8 cellular contexts compared by ENCODE assay signal in genomic region chr17:65137076-65137935, GRCh38. TPM values are rescaled to one million over a fixed set of nuclear protein-coding genes. Genes with fewer than 3 reads are reported as not detected.
DNase-seq lines count a peak whose midpoint lies in the region; ATAC-seq and TF ChIP-seq lines count a peak whose summit lies in the region.

Gene RGS9, plus strand, starts transcription at chr17:65137370. Its CDS starts 171 bp downstream, at chr17:65137541.

- no peak within 1 kb of the TSS for H3K27ac ChIP-seq in colonic mucosa

- DNase-seq in AG04449 (ENCODE audit: low read depth, low spot score) (no peak), NCI-H2171 treated with DMSO at 0.1 percent for 48 hours (lab: John Stamatoyannopoulos, UW) (peak; percentile 74), colonic mucosa (peak; percentile 86), left lobe of liver (ENCODE audit: low spot score) (peak; percentile 88)
- DNase-seq in activated CD4-positive, alpha-beta T cell treated with anti-CD3 and anti-CD28 coated beads for 24 hours (ENCODE audit: low read depth in 2 of 2) = peak; percentile 68 to 71
- DNase-seq in stimulated activated CD4-positive, alpha-beta T cell treated with anti-CD3 and anti-CD28 coated beads, Interleukin-2, amount 100 ng/mL, for 24 hours = peak; percentile 84

- H3K9me3 ChIP-seq in colonic mucosa = no peaks in the 10 kb centered on the region

- H3K4me3 ChIP-seq in AG04449 (ENCODE audit: low read depth, low read length) (peak within 1 kb of the TSS; percentile 50), colonic mucosa (peak within 1 kb of the TSS; percentile 37)

- H3K4me1 ChIP-seq in colonic mucosa = peaks cover 3% of the 10 kb centered on the region

- no peaks in the 10 kb centered on the region for H3K27me3 ChIP-seq in colonic mucosa

- POLR2A ChIA-PET in AG04449 (lab: Yijun Ruan, JAX) = no interaction called here

- CTCF ChIA-PET in AG04449 (lab: Yijun Ruan, JAX) = interaction anchor here (0.6 to 4.5 kb wide), 33 partner anchors 9 to 182 kb away, joined by 3 to 60 read pairs (median 5); no protein-coding TSS in a partner anchor

- TF ChIP-seq CTCF in AG04449 (IDR thresholded peaks at IDR 0.05; ENCODE audit: insufficient read depth, low read length, missing control alignments) (peak; percentile 85), colonic mucosa (IDR thresholded peaks at IDR 0.05) (peak; percentile 99)

- no peaks in the 10 kb centered on the region for H3K36me3 ChIP-seq in colonic mucosa

- peak within 1 kb of the TSS; percentile 31 to 62 for H3K9ac ChIP-seq in colonic mucosa (ENCODE audit: low read depth in 2 of 2, low read length in 2 of 2)

- ATAC-seq in GM18867 (IDR thresholded peaks at IDR 0.05; ENCODE audit: unreplicated experiment) (peak; percentile 93), HG03103 (IDR thresholded peaks at IDR 0.05; ENCODE audit: low read depth, unreplicated experiment) (peak; percentile 89), left lobe of liver (peak; percentile 96)

- intact Hi-C loops in colonic mucosa (cut with DNase I) = no loop called here

RNA-seq across cellular contexts. Expression of gene RGS9, which starts in this region (rescaled TPM):
- total RNA-seq in colonic mucosa = 1 to 10 TPM; 7.4 to 9.9 TPM
- total RNA-seq in left lobe of liver = 3.0 TPM
